In the genomic region with DNA sequence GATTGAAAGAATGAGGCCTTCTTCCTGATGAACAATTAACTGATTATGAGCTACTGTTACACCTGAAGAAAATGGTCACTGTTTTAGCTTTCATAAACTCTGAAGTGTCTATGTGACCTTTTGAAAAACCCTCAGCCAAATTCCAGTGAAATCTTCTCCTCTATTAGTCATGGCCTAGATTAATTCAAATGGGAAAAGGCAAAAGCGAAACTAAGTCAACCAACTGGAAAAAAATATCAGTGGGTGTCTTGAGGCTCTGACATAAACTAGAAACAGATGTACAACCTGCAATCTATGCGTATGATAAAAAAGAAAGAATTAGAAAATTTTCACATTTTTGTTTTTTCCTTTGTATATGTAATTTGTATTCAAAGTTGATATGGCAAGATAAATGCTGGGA, we compare ENCODE assay signal across 15 cellular contexts.
DNase-seq lines count a peak whose midpoint lies in the region; TF ChIP-seq lines count a peak whose summit lies in the region.
"Had no signal": no experiment of that assay in that cellular context is flagged by ENCODE, and none has a peak within 500 bp of the region (broad histone marks: within the 10 kb centered on the region; RNA-seq: fewer than 3 reads in every experiment).

No MANE protein-coding gene starts in this region.

- H3K27me3 ChIP-seq in SK-N-SH (ENCODE audit: insufficient read depth) (no peaks in the 10 kb centered on the region), smooth muscle cell (ENCODE audit: low read depth) (peaks cover 3% of the 10 kb centered on the region), MG63 (no peaks in the 10 kb centered on the region)
- H3K27me3 ChIP-seq: body of pancreas, SJCRH30, uterus had no signal

- peak; percentile 68 for DNase-seq in G401 (ENCODE audit: low spot score)
- DNase-seq in SK-N-SH: no peak
- DNase-seq in fibroblast of the aortic adventitia (ENCODE audit: low read depth): peak; percentile 73
- DNase-seq in smooth muscle cell (lab: John Stamatoyannopoulos, UW; ENCODE audit: unreplicated experiment): no peak
- DNase-seq in NCI-H2107 (lab: John Stamatoyannopoulos, UW): no peak
- DNase-seq in MG63: no peak
- DNase-seq in RPMI8226: no peak
- DNase-seq: activated CD8-positive, alpha-beta T cell treated with anti-CD3 and anti-CD28 coated beads for 36 hours; activated effector memory CD4-positive, alpha-beta T cell treated with Interleukin-2 at 50 U/mL for 16 hours; body of pancreas; CD8-positive, alpha-beta T cell; effector CD4-positive, alpha-beta T cell; stimulated activated CD4-positive, alpha-beta T cell treated with anti-CD3 and anti-CD28 coated beads, Interleukin-4, amount 100 ng/mL, for 4 hours; uterus had no signal

- POLR2A ChIA-PET in SK-N-SH (lab: Yijun Ruan, JAX): no interaction called here

- H3K4me1 ChIP-seq in SK-N-SH (ENCODE audit: control insufficient read depth in 1 of 2, insufficient read depth in 2 of 2, low read depth in 1 of 2, low read length in 1 of 2) (peaks cover 0 to 3% of the 10 kb centered on the region in 2 experiments; a peak in 1 of 4 replicates), smooth muscle cell (ENCODE audit: low read depth) (no peaks in the 10 kb centered on the region)
- H3K4me1 ChIP-seq: body of pancreas, SJCRH30, uterus had no signal

- peak overlapping the region; percentile 62 for H2AFZ ChIP-seq in SK-N-SH (ENCODE audit: low read depth)
- H2AFZ ChIP-seq in smooth muscle cell (ENCODE audit: low read depth): no peak overlapping the region

- H3K79me2 ChIP-seq in SK-N-SH (ENCODE audit: insufficient read depth): no peaks in the 10 kb centered on the region
- H3K79me2 ChIP-seq in smooth muscle cell (ENCODE audit: low read depth): no peaks in the 10 kb centered on the region

- H3K9ac ChIP-seq in SK-N-SH (no peak overlapping the region), smooth muscle cell (ENCODE audit: low read depth) (no peak overlapping the region)

- H4K20me1 ChIP-seq in SK-N-SH (ENCODE audit: insufficient read depth): no peaks in the 10 kb centered on the region
- H4K20me1 ChIP-seq in smooth muscle cell (ENCODE audit: low read depth): no peaks in the 10 kb centered on the region

- WGBS in SK-N-SH (ENCODE audit: low lambda C conversion rate): 18% methylated on average over 2 of the region's 2 CpGs
- 32% methylated on average over 2 of the region's 2 CpGs for WGBS in smooth muscle cell (ENCODE audit: low lambda C conversion rate)

- H3K4me2 ChIP-seq in SK-N-SH: peak overlapping the region; percentile 11; the same call in 1 of the 2 replicates
- peak overlapping the region; percentile 28 for H3K4me2 ChIP-seq in smooth muscle cell

- peaks cover 5% of the 10 kb centered on the region for H3F3A ChIP-seq in SK-N-SH (replicated peaks; ENCODE audit: insufficient read depth)
- no peaks in the 10 kb centered on the region for H3F3A ChIP-seq in smooth muscle cell (ENCODE audit: low read depth)

- H3K9me2 ChIP-seq in SK-N-SH: no peaks in the 10 kb centered on the region

- CTCF ChIA-PET in SK-N-SH (lab: Yijun Ruan, JAX): no interaction called here

- H3K27ac ChIP-seq in SK-N-SH (ENCODE audit: low read depth in 2 of 2, low read length in 1 of 2) (peak overlapping the region; percentile 46 to 51), smooth muscle cell (ENCODE audit: low read depth) (no peak overlapping the region)
- H3K27ac ChIP-seq: body of pancreas, SJCRH30, uterus had no signal

- TF ChIP-seq CTCF in SK-N-SH (IDR thresholded peaks at IDR 0.05) (no peak), fibroblast of the aortic adventitia (IDR thresholded peaks at IDR 0.05; ENCODE audit: insufficient read depth, low read length) (no peak), smooth muscle cell (IDR thresholded peaks at IDR 0.05; ENCODE audit: borderline replicate concordance, insufficient read depth, poor library complexity, severe bottlenecking) (no peak)

- no peak overlapping the region for H3K4me3 ChIP-seq in SK-N-SH (ENCODE audit: low read depth in 2 of 2, low read length in 1 of 2)
- no peak overlapping the region for H3K4me3 ChIP-seq in fibroblast of the aortic adventitia (ENCODE audit: low read depth, low read length)
- no peak overlapping the region for H3K4me3 ChIP-seq in smooth muscle cell
- H3K4me3 ChIP-seq in MG63: no peak overlapping the region
- H3K4me3 ChIP-seq: body of pancreas, SJCRH30, uterus had no signal

- no peak for TF ChIP-seq RAD21 in SK-N-SH (IDR thresholded peaks at IDR 0.05; ENCODE audit: low read length)

- no peaks in the 10 kb centered on the region for H3K36me3 ChIP-seq in SK-N-SH (replicated peaks in 1 of 2; ENCODE audit: control insufficient read depth in 1 of 2, insufficient read depth in 2 of 2, low read length in 1 of 2)
- H3K36me3 ChIP-seq in smooth muscle cell (ENCODE audit: low read depth): no peaks in the 10 kb centered on the region
- H3K36me3 ChIP-seq in MG63: no peaks in the 10 kb centered on the region
- H3K36me3 ChIP-seq: SJCRH30, uterus had no signal

- TF ChIP-seq EP300 in SK-N-SH (IDR thresholded peaks at IDR 0.05; ENCODE audit: borderline replicate concordance in 1 of 2, low read depth in 1 of 2, low read length in 1 of 2): no peak

- H3K9me3 ChIP-seq in SK-N-SH: no peaks in the 10 kb centered on the region
- no peaks in the 10 kb centered on the region for H3K9me3 ChIP-seq in smooth muscle cell (replicated peaks; ENCODE audit: low read depth)
- no peaks in the 10 kb centered on the region for H3K9me3 ChIP-seq in MG63
- H3K9me3 ChIP-seq: body of pancreas, SJCRH30, uterus had no signal

- in situ Hi-C loops in G401 (cut with HindIII; ENCODE audit: low sequenced_read_pairs): no loop called here

TF ChIP-seq in SK-N-SH, 30 proteins besides CTCF, POLR2A, EP300 and RAD21:
- TF ChIP-seq RXRA (IDR thresholded peaks at IDR 0.05; ENCODE audit: borderline replicate concordance, low read depth) (0 out of 2 replicates have a peak, but pooled peaks have one; percentile 16), TCF12 (IDR thresholded peaks at IDR 0.05) (peak; percentile 79), FOSL2 (IDR thresholded peaks at IDR 0.05; ENCODE audit: borderline replicate concordance, low read depth) (peak; percentile 30; the same call in 1 of the 2 replicates), CHD2 (IDR thresholded peaks at IDR 0.05; ENCODE audit: low read length, partially characterized antibody) (no peak)

Comparison
In these comparisons a context has a peak if more than half of its experiments do, and no peak if none do; other contexts are left out.
1. DNase-seq: peak in G401 (single experiment) and fibroblast of the aortic adventitia (single experiment); none in SK-N-SH (single experiment), smooth muscle cell (single experiment), NCI-H2107 (single experiment), MG63 (single experiment) and RPMI8226 (single experiment).